In the genomic region with DNA sequence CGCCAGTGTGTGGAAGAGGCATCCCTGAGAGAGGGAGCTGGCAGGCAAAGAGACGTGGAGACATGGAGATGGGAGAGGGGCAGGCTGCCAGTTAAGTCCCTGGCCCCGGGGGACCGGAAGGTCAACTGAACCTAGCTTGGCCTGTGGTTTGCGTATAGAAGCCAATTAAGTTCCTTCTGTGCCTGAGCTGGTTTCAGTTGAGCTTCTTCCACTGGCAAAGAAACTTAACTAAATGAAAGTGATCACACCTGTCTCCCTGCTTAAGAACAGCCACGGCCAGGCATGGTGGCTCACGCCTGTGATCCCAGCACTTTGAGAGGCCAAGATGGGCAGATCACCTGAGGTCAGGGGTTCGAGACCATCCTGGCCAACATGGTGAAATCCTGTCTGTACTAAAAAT, we compare ENCODE assay signal across 20 cellular contexts.
"Had no signal": no experiment of that assay in that cellular context is flagged by ENCODE, and none has a peak within 500 bp of the region (broad histone marks: within the 10 kb centered on the region; RNA-seq: fewer than 3 reads in every experiment).

No MANE protein-coding gene starts in this region.

- H3K36me3 ChIP-seq: thoracic aorta had no signal

- H3K9me3 ChIP-seq: gastrocnemius medialis, mucosa of descending colon, psoas muscle, spleen, thoracic aorta, tibial nerve, upper lobe of left lung had no signal

- H3K4me3 ChIP-seq: gastrocnemius medialis, lung, mucosa of descending colon, psoas muscle, skin epidermis, spleen, thoracic aorta, tibial nerve, upper lobe of left lung had no signal

- H3K27me3 ChIP-seq: gastrocnemius medialis, spleen, tibial nerve, upper lobe of left lung had no signal

- DNase-seq: cortex of kidney; foreskin fibroblast; gastrocnemius medialis; kidney; mucosa of descending colon; naive B cell; psoas muscle; right cardiac atrium; spleen; stimulated activated CD4-positive, alpha-beta T cell treated with anti-CD3 and anti-CD28 coated beads, Interleukin-2, amount 100 ng/mL, for 48 hours; stimulated activated naive B cell treated with anti-CD40 and anti-IgM and Interleukin-4, amounts not matched to agents 10 μg/mL and 1 μg/mL and 100 μg/mL, for 72 hours; upper lobe of left lung had no signal

- ATAC-seq: esophagus mucosa; gastrocnemius medialis; left lobe of liver; mucosa of descending colon; natural killer cell treated with Interleukin-12 subunit alpha and Interleukin-12 subunit beta and Interleukin-15 and Interleukin-18, amount 100 ng/mL, for 72 hours; psoas muscle; right cardiac atrium; stimulated activated naive B cell treated with anti-CD40 and anti-IgM and Interleukin-4, amounts not matched to agents 10 μg/mL and 1 μg/mL and 100 μg/mL, for 72 hours had no signal

- H3K27ac ChIP-seq: epithelial cell of prostate, gastrocnemius medialis, psoas muscle, skin epidermis, spleen, thoracic aorta, tibial nerve, upper lobe of left lung had no signal

- H3K4me1 ChIP-seq: gastrocnemius medialis, psoas muscle, spleen, tibial nerve, upper lobe of left lung had no signal
